8 cellular contexts compared by ENCODE assay signal in the genomic region with DNA sequence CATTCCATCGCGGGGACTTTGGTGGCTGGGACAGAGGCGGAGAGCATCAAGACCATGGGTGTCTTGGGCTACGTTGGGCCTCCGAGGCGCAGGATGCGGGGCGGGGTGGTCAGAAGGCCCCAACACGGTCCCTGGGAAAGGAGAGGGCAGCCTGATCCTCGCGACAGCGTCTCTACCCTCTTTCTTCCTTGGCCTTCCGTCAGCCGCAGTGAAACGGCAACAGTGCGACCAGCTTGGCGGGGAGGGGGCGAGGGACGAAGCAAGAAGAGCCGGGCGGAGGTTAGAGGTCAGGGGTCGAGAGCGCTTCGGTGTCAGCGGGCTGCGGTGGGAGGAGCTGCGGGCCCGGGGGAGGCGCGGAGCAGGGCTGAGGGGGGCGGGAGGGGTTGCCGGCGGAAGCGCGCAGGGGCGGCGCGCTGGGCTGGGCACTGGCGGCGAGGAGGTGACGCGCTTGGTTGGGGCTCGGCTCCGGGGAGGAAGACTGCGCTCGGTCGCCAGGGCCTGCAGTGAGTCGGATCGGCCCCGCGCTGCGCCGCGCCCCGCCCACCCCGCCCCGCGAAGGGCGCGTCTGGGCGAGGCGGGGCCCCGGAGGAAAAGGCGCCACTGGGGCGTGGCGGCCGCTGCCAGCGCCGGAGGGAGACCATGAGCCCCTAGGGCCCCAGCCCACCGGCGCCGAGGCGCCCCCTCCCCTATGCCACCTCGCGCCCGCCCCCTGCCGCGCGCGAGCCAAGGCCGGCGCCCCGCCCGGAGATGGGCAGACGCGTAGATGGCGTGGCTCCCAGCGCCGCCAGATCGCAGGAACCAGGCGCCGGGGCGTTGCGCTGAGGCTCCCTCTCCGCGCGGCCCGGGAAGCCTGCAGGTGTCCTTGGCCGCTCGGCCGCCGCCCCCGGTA. TPM values are rescaled to one million over a fixed set of nuclear protein-coding genes. Genes with fewer than 3 reads are reported as not detected.
DNase-seq lines count a peak whose midpoint lies in the region; ATAC-seq, FAIRE-seq and TF ChIP-seq lines count a peak whose summit lies in the region.

KCNC4 (plus strand) TSS at position 600 of the 889 bp plus-strand sequence. CDS start 1,186 bp downstream, outside the sequence.

- BruUV-seq in HepG2 (replicated peaks; lab: Mats Ljungman, UMichigan): no TSS peak

- H3K4me1 ChIP-seq in HepG2 (ENCODE audit: insufficient read depth, low read length): peaks cover 10% of the 10 kb centered on the region

- H3K9me3 ChIP-seq in HepG2 (ENCODE audit: low read length): no peaks in the 10 kb centered on the region

- no peak within 1 kb of the TSS for H2AFZ ChIP-seq in HepG2 (ENCODE audit: low read length)

- peak within 1 kb of the TSS; percentile 84 for H3K4me2 ChIP-seq in HepG2 (ENCODE audit: low read depth, low read length)

- TF ChIP-seq POLR2A in HepG2 (IDR thresholded peaks at IDR 0.05; ENCODE audit: insufficient read depth in 1 of 2, low read depth in 2 of 2, low read length in 2 of 2): no peak

- POLR2A ChIA-PET in HepG2 (lab: Yijun Ruan, JAX): interaction anchor here (1.5 kb wide), 1 partner anchor 128 kb away, joined by 9 read pairs; the partner anchor contains the start of gene RBM15

- peak; percentile 87 for ATAC-seq in GM19025 (IDR thresholded peaks at IDR 0.05; ENCODE audit: low read depth, unreplicated experiment)
- ATAC-seq in HG03280 (IDR thresholded peaks at IDR 0.05; ENCODE audit: unreplicated experiment): peak; percentile 80
- ATAC-seq in HepG2: peak; percentile 71

- in situ Hi-C loops in HepG2 (cut with HindIII; ENCODE audit: extremely low pct_ligation_motif_present, low pct_unique_long_range_greater_than_20kb): loop anchor here (5.0 to 10.0 kb wide), 2 partner anchors 102 to 285 kb away; no protein-coding TSS in a partner anchor

- TF ChIP-seq EP300 in HepG2 (IDR thresholded peaks at IDR 0.05; ENCODE audit: low read depth in 2 of 2, low read length in 2 of 2) (no peak), HepG2 (CRISPR knock-in tag; IDR thresholded peaks at IDR 0.05; ENCODE audit: borderline replicate concordance) (no peak)

- H3K36me3 ChIP-seq in HepG2 (replicated peaks in 1 of 2; ENCODE audit: control insufficient read depth in 1 of 2, insufficient read depth in 2 of 2, low read length in 2 of 2): no peaks in the 10 kb centered on the region

- peak; percentile 89 for DNase-seq in AG10803 (ENCODE audit: low read depth)
- DNase-seq in NCI-H526 treated with DMSO at 0.1 percent for 48 hours (lab: John Stamatoyannopoulos, UW): peak; percentile 84
- DNase-seq in activated CD4-positive, alpha-beta T cell treated with anti-CD3 and anti-CD28 coated beads, Interleukin-2, amount 50 U/mL, for 24 hours (ENCODE audit: low read depth in 1 of 2, low spot score in 1 of 2): peak; percentile 70 to 81
- peak; percentile 82 for DNase-seq in dermis blood vessel endothelial cell
- DNase-seq in HepG2 (ENCODE audit: low spot score): peak; percentile 53
- peak; percentile 79 to 82 for DNase-seq in stimulated activated CD4-positive, alpha-beta T cell treated with anti-CD3 and anti-CD28 coated beads, Interleukin-2, amount 100 ng/mL, for 48 hours

- TF ChIP-seq CTCF in AG10803 (conservative IDR thresholded peaks at IDR 0.05; ENCODE audit: low read length) (no peak), HepG2 (CRISPR knock-in tag; IDR thresholded peaks at IDR 0.05) (no peak)

- no peaks in the 10 kb centered on the region for H4K20me1 ChIP-seq in HepG2 (ENCODE audit: insufficient read depth, low read length)

- H3K9ac ChIP-seq in HepG2 (ENCODE audit: insufficient read depth, low read depth, low read length): 0 out of 2 replicates have a peak within 1 kb of the TSS, but pooled peaks have one; percentile 21

- no peak within 1 kb of the TSS for H3K27ac ChIP-seq in HepG2 (ENCODE audit: extremely low read length, insufficient read depth, low read length)

- CTCF ChIA-PET in HepG2 (lab: Yijun Ruan, JAX; ENCODE audit: low intra/inter-chr PET ratio, low total read pairs): interaction anchor here (4.1 kb wide), 1 partner anchor 102 kb away, joined by 57 read pairs; no protein-coding TSS in a partner anchor

- peaks cover 6 to 62% of the 10 kb centered on the region in 2 experiments; a peak in 3 of 5 replicates for H3K27me3 ChIP-seq in HepG2 (ENCODE audit: control insufficient read depth in 1 of 2, insufficient read depth in 2 of 2, low read length in 2 of 2)

- intact Hi-C loops in HepG2 (cut with micrococcal nuclease; ENCODE audit: unreplicated experiment): loop anchor here (1.0 kb wide), 1 partner anchor 19 kb away; no protein-coding TSS in a partner anchor

- H3K79me2 ChIP-seq in HepG2 (ENCODE audit: insufficient read depth, low read length): no peaks in the 10 kb centered on the region

- TF ChIP-seq RAD21 in HepG2 (CRISPR knock-in tag; IDR thresholded peaks at IDR 0.05): no peak

- 0% methylated on average over 9 of the region's 103 CpGs for WGBS in HepG2 (ENCODE audit: low lambda C conversion rate)

- FAIRE-seq in HepG2 (lab: Jason Lieb, UNC): no peak

- H3K4me3 ChIP-seq in AG10803 (ENCODE audit: low read length) (peak within 1 kb of the TSS; percentile 67), HepG2 (replicated peaks in 1 of 3; ENCODE audit: insufficient read depth in 1 of 3, low read depth in 2 of 3, low read length in 3 of 3) (peak within 1 kb of the TSS; percentile 47 to 74 (median 57))

TF ChIP-seq in HepG2, 621 proteins besides CTCF, POLR2A, EP300 and RAD21 (continues in another document):
- TF ChIP-seq KDM4B (CRISPR knock-in tag; IDR thresholded peaks at IDR 0.05) (no peak), TARDBP (CRISPR knock-in tag; IDR thresholded peaks at IDR 0.05) (0 out of 2 replicates have a peak, but pooled peaks have one; percentile 26), PHF20 (CRISPR knock-in tag; IDR thresholded peaks at IDR 0.05) (no peak), ZFX (CRISPR knock-in tag; IDR thresholded peaks at IDR 0.05; ENCODE audit: low read depth) (peak; percentile 34; the same call in 1 of the 2 replicates), NR2F6 (IDR thresholded peaks at IDR 0.05) (no peak), NR2F6 (CRISPR knock-in tag; IDR thresholded peaks at IDR 0.05) (peak; percentile 67), CBX2 (IDR thresholded peaks at IDR 0.05; ENCODE audit: low read depth, low read length) (no peak), CBX2 (CRISPR knock-in tag; IDR thresholded peaks at IDR 0.05; ENCODE audit: low read depth) (no peak), SP5 (CRISPR knock-in tag; IDR thresholded peaks at IDR 0.05; ENCODE audit: borderline replicate concordance, low read depth) (peak; percentile 40; the same call in 1 of the 2 replicates), ATF1 (CRISPR knock-in tag; IDR thresholded peaks at IDR 0.05) (no peak), PBX2 (CRISPR knock-in tag; IDR thresholded peaks at IDR 0.05) (no peak), ETV5 (CRISPR knock-in tag; IDR thresholded peaks at IDR 0.05; ENCODE audit: borderline replicate concordance) (0 out of 2 replicates have a peak, but pooled peaks have one; percentile 6)
- TF ChIP-seq, protein P1, sequence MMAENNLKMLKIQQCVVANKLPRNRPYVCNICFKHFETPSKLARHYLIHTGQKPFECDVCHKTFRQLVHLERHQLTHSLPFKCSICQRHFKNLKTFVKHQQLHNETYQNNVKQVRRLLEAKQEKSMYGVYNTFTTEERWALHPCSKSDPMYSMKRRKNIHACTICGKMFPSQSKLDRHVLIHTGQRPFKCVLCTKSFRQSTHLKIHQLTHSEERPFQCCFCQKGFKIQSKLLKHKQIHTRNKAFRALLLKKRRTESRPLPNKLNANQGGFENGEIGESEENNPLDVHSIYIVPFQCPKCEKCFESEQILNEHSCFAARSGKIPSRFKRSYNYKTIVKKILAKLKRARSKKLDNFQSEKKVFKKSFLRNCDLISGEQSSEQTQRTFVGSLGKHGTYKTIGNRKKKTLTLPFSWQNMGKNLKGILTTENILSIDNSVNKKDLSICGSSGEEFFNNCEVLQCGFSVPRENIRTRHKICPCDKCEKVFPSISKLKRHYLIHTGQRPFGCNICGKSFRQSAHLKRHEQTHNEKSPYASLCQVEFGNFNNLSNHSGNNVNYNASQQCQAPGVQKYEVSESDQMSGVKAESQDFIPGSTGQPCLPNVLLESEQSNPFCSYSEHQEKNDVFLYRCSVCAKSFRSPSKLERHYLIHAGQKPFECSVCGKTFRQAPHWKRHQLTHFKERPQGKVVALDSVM (CRISPR knock-in tag; IDR thresholded peaks at IDR 0.05): no peak

RNA-seq across cellular contexts. Expression of gene KCNC4, which starts in this region (rescaled TPM):
- total RNA-seq in dermis blood vessel endothelial cell: 5.1 and 5.8 TPM in 2 replicates
- total RNA-seq in HepG2 (2016; rRNA removed; fragmentation: Illumina TruSeq; extraction: Trizol): 0.20 and 0.24 TPM in 2 replicates
- total RNA-seq in HepG2 (2016; cell fraction: cytosol; rRNA removed; fragmentation: Illumina TruSeq; extraction: Trizol; ENCODE audit: low read depth): not detected in 2 replicates
- total RNA-seq in HepG2 (2016; cell fraction: insoluble cytoplasmic fraction; rRNA removed; fragmentation: Illumina TruSeq; extraction: Trizol): 0.16 and 0.17 TPM in 2 replicates
- total RNA-seq in HepG2 (2016; cell fraction: membrane; rRNA removed; fragmentation: Illumina TruSeq; extraction: Trizol): 0.12 and 0.14 TPM in 2 replicates
- total RNA-seq in HepG2 (2016; cell fraction: nucleus; rRNA removed; fragmentation: Illumina TruSeq; extraction: Trizol): 0.12 and 0.16 TPM in 2 replicates
- 0.66 and 1.0 TPM in 2 replicates for polyA plus RNA-seq in HepG2 (2011; rRNA removed)
- polyA plus RNA-seq in HepG2 (2011; cell fraction: cytosol; rRNA removed): 0.55 and 0.56 TPM in 2 replicates
- 3.7 and 4.6 TPM in 2 replicates for polyA plus RNA-seq in HepG2 (2011; cell fraction: nucleus; rRNA removed)
- 1.3 TPM in 2 replicates for polyA plus RNA-seq in HepG2 (2012)
- 0.08 TPM in 2 replicates for polyA plus RNA-seq in HepG2 (2016; cell fraction: cytosol; fragmentation: Illumina TruSeq; extraction: Trizol; ENCODE audit: low read depth)
- polyA plus RNA-seq in HepG2 (2016; cell fraction: insoluble cytoplasmic fraction; fragmentation: Illumina TruSeq; extraction: Trizol; ENCODE audit: low read depth): 0.13 and 0.24 TPM in 2 replicates
- 0.26 and 0.33 TPM in 2 replicates for polyA plus RNA-seq in HepG2 (2016; cell fraction: membrane; fragmentation: Illumina TruSeq; extraction: Trizol; ENCODE audit: low read depth)
- 0.29 and 0.31 TPM in 2 replicates for polyA plus RNA-seq in HepG2 (2016; cell fraction: nucleus; fragmentation: Illumina TruSeq; extraction: Trizol; ENCODE audit: insufficient read depth, low read depth)
- polyA minus RNA-seq in HepG2 (2011; rRNA and poly(A)+ RNA removed; ENCODE audit: low replicate concordance): 2.0 and 16.9 TPM in 2 replicates
- 0.26 and 0.59 TPM in 2 replicates for polyA minus RNA-seq in HepG2 (2011; cell fraction: cytosol; rRNA and poly(A)+ RNA removed)
- polyA minus RNA-seq in HepG2 (2011; cell fraction: nucleus; rRNA and poly(A)+ RNA removed): 1.4 and 2.2 TPM in 2 replicates
